Comparison of ENCODE assay signal across 18 cellular contexts in genomic region chr10:104026762-104027161, GRCh38.
"Had no signal": no experiment of that assay in that cellular context is flagged by ENCODE, and none has a peak within 500 bp of the region (broad histone marks: within the 10 kb centered on the region; RNA-seq: fewer than 3 reads in every experiment).

No MANE protein-coding gene starts in this region.

- H3K9me3 Mint-ChIP-seq: activated naive CD8-positive, alpha-beta T cell treated with anti-CD3 and anti-CD28 coated beads, Interleukin-2, amount 50 U/mL, for 24 hours; naive thymus-derived CD4-positive, alpha-beta T cell; stimulated activated naive CD8-positive, alpha-beta T cell treated with anti-CD3 and anti-CD28 coated beads, Interleukin-15, Interleukin-2, amounts not matched to agents 100 ng/mL and 50 ng/mL, for 24 hours had no signal

- DNase-seq: activated CD4-positive, alpha-beta T cell treated with anti-CD3 and anti-CD28 coated beads, Interleukin-2, amount 50 U/mL, for 1 hour; activated CD8-positive, alpha-beta memory T cell treated with anti-CD3 and anti-CD28 coated beads for 24 hours; activated naive CD4-positive, alpha-beta T cell treated with Interleukin-2 at 50 U/mL for 16 hours; activated naive CD8-positive, alpha-beta T cell treated with anti-CD3 and anti-CD28 coated beads, Interleukin-2, amount 50 U/mL, for 24 hours; cerebellar nuclear complex; effector CD8-positive, alpha-beta T cell; foreskin keratinocyte; left colon; mammary epithelial cell; mucosa of descending colon; naive thymus-derived CD4-positive, alpha-beta T cell; right cardiac atrium; stimulated activated CD4-positive, alpha-beta T cell treated with anti-CD3 and anti-CD28 coated beads, Interleukin-4, amount 100 ng/mL, for 4 hours; stimulated activated CD8-positive, alpha-beta memory T cell treated with anti-CD3 and anti-CD28 coated beads, Interleukin-4, amount 100 ng/mL, for 48 hours; SW 1271; trophoblast cell had no signal

- ATAC-seq: activated naive CD8-positive, alpha-beta T cell treated with anti-CD3 and anti-CD28 coated beads, Interleukin-2, amount 50 U/mL, for 24 hours; foreskin keratinocyte; left colon; mucosa of descending colon; naive thymus-derived CD4-positive, alpha-beta T cell; right cardiac atrium had no signal

- H3K4me3 Mint-ChIP-seq: activated naive CD8-positive, alpha-beta T cell treated with anti-CD3 and anti-CD28 coated beads, Interleukin-2, amount 50 U/mL, for 24 hours; naive thymus-derived CD4-positive, alpha-beta T cell; stimulated activated naive CD8-positive, alpha-beta T cell treated with anti-CD3 and anti-CD28 coated beads, Interleukin-15, Interleukin-2, amounts not matched to agents 100 ng/mL and 50 ng/mL, for 24 hours had no signal

- H3K27ac Mint-ChIP-seq: activated naive CD8-positive, alpha-beta T cell treated with anti-CD3 and anti-CD28 coated beads, Interleukin-2, amount 50 U/mL, for 24 hours; stimulated activated naive CD8-positive, alpha-beta T cell treated with anti-CD3 and anti-CD28 coated beads, Interleukin-15, Interleukin-2, amounts not matched to agents 100 ng/mL and 50 ng/mL, for 24 hours had no signal

- FAIRE-seq: endothelial cell of umbilical vein had no signal
